ENCODE assay signal across 8 cellular contexts in the genomic region with DNA sequence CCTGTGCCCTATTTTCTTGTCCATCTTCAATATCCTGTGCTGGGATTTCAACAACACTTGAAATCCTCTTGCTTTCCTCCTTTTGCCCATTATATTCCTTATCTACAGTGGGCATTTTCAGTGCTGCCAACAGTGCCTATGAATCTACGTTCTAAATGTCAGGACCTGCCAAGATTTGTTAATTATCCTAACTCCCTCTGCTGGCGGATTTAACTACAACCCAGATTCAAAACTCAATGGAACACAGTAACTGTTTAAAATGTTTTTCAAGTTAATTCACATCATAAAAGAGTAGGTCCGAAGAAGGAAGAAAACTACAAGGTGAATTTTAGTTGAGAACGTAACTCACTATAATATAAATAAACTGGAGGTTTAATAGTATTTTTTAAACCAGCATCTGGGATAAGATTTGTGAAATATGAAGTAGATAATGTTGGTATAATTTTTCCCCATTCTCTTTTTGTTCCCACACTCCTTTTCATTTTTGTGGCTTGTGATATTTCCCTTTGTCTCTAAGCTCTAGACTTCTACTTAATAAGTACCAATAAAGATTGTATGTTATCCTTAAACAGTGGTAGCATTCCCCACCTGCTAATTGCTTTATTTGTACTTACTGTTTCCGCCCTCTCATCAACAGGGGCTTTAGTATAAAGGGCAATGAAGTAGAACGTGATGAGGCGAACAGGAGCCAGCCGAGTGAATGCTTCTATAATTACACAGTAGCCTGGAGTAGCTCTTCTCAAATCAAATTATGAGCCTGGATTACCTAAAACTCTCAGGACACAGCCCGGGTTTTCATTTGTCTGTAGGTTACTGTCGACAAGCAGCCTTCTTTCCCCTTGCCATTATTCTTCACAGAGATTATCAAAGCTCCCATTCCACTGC.
DNase-seq lines count a peak whose midpoint lies in the region; ATAC-seq, FAIRE-seq and TF ChIP-seq lines count a peak whose summit lies in the region.

No MANE protein-coding gene starts in this region.

- H4K91ac ChIP-seq in H1 (replicated peaks; ENCODE audit: insufficient read length, low read length), result no peak overlapping the region

- no peaks in the 10 kb centered on the region for H4K20me1 ChIP-seq in HCT116 (ENCODE audit: insufficient read depth)
- H4K20me1 ChIP-seq in H1 (replicated peaks in 1 of 2; ENCODE audit: control insufficient read depth in 1 of 2, insufficient read depth in 2 of 2, low read length in 2 of 2), result no peaks in the 10 kb centered on the region

- no peak overlapping the region for H4K5ac ChIP-seq in H1 (ENCODE audit: insufficient read length, low read depth, low read length)

- H3K79me2 ChIP-seq in HCT116 (ENCODE audit: insufficient read depth, low read length), result no peaks in the 10 kb centered on the region
- H3K79me2 ChIP-seq in H1 (ENCODE audit: control insufficient read depth in 1 of 2, insufficient read depth in 2 of 2, low read length in 2 of 2), result no peaks in the 10 kb centered on the region
- H3K79me2 ChIP-seq in parathyroid adenoma, result no peaks in the 10 kb centered on the region

- TF ChIP-seq RAD21 in HCT116 (IDR thresholded peaks at IDR 0.05; ENCODE audit: low read depth), result peak; percentile 74
- peak; percentile 48 to 62 for TF ChIP-seq RAD21 in H1 (IDR thresholded peaks at IDR 0.05 in 1 of 2, conservative IDR thresholded peaks at IDR 0.05 in 1 of 2; ENCODE audit: low read depth in 2 of 2, low read length in 2 of 2)

- 58% methylated on average over 10 of the region's 10 CpGs; no CpG with 5 or more reads in 1 of the 2 experiments for WGBS in H1 (ENCODE audit: extremely low coverage in 1 of 2, insufficient coverage in 1 of 2, insufficient read length in 1 of 2, insufficient replicate concordance in 2 of 2, low coverage in 1 of 2, low lambda C conversion rate in 2 of 2, missing lambda C conversion rate in 1 of 2), 2 experiments

- no peak overlapping the region for H3K4me3 Mint-ChIP-seq in activated T-cell treated with anti-CD3 and anti-CD28 coated beads, Interleukin-2, amount 50 U/mL, for 24 hours

- H3K18ac ChIP-seq in H1 (ENCODE audit: extremely low read depth, low read length), result peak overlapping the region; percentile 43; the same call in 1 of the 2 replicates

- H3K36me3 Mint-ChIP-seq in activated T-cell treated with anti-CD3 and anti-CD28 coated beads, Interleukin-2, amount 50 U/mL, for 24 hours (ENCODE audit: low read depth), result no peaks in the 10 kb centered on the region

- H3K9me3 Mint-ChIP-seq in activated T-cell treated with anti-CD3 and anti-CD28 coated beads, Interleukin-2, amount 50 U/mL, for 24 hours, result no peaks in the 10 kb centered on the region

- CTCF ChIA-PET in HCT116 (lab: Charles Lee) (interaction anchor here (1.5 kb wide), 1 partner anchor 11 kb away, joined by 3 read pairs; no protein-coding TSS in a partner anchor), H1 (lab: Charles Lee; ENCODE audit: partially characterized antibody) (interaction anchor here (0.6 to 2.2 kb wide), 28 partner anchors 8 to 664 kb away, joined by 3 to 12 read pairs (median 4); no protein-coding TSS in a partner anchor)

- no peak overlapping the region for H2BK12ac ChIP-seq in H1 (ENCODE audit: low read depth, low read length)

- RAD21 ChIA-PET in HCT116 (lab: Charles Lee; ENCODE audit: low non-redundant PET in 1 of 2, low total read pairs in 2 of 2, uncharacterized antibody in 2 of 2, unreplicated experiment in 2 of 2), result no interaction called here

- no peak overlapping the region for H2BK5ac ChIP-seq in H1 (ENCODE audit: low read depth, low read length)

- TF ChIP-seq CTCF in BE2C (IDR thresholded peaks at IDR 0.05; ENCODE audit: low read depth, low read length), result peak; percentile 63
- TF ChIP-seq CTCF in HCT116 (IDR thresholded peaks at IDR 0.05 in 2 of 3, conservative IDR thresholded peaks at IDR 0.05 in 1 of 3; ENCODE audit: borderline replicate concordance in 1 of 3, insufficient read depth in 1 of 3, low read depth in 2 of 3, low read length in 2 of 3), result peak; percentile 54 to 72 (median 55)
- peak in 2 of 3 experiments; percentile 50 to 52; a peak in 3 of 4 replicates for TF ChIP-seq CTCF in H1 (IDR thresholded peaks at IDR 0.05; ENCODE audit: control extremely low read depth in 1 of 3, insufficient read depth in 1 of 3, low read depth in 1 of 3, low read length in 3 of 3)
- TF ChIP-seq CTCF in parathyroid adenoma (IDR thresholded peaks at IDR 0.05), result peak; percentile 50

- H3K9ac ChIP-seq in HCT116 (ENCODE audit: low read length) (no peak overlapping the region), H1 (replicated peaks in 1 of 4; ENCODE audit: extremely low read depth in 1 of 4, low read depth in 3 of 4, low read length in 3 of 4) (no peak overlapping the region), parathyroid adenoma (no peak overlapping the region)

- H3K27ac ChIP-seq in HCT116 (ENCODE audit: low read depth, low read length), result no peak overlapping the region
- H3K27ac ChIP-seq in H1 (ENCODE audit: low read depth, low read length), result no peak overlapping the region
- peak overlapping the region; percentile 30 for H3K27ac ChIP-seq in parathyroid adenoma

- no peak overlapping the region for H2AK5ac ChIP-seq in H1 (ENCODE audit: low read depth, low read length)

- no peak overlapping the region for H2BK20ac ChIP-seq in H1 (ENCODE audit: low read length)

- no peaks in the 10 kb centered on the region for H3K4me1 Mint-ChIP-seq in activated T-cell treated with anti-CD3 and anti-CD28 coated beads, Interleukin-2, amount 50 U/mL, for 24 hours (ENCODE audit: low read depth)

- H4K8ac ChIP-seq in H1 (ENCODE audit: extremely low read depth, insufficient read depth, low read length), result no peak overlapping the region

- no peak overlapping the region for H3K4me2 ChIP-seq in HCT116 (ENCODE audit: low read length)
- H3K4me2 ChIP-seq in H1 (ENCODE audit: insufficient read depth in 1 of 2, low read depth in 2 of 2, low read length in 2 of 2), result no peak overlapping the region
- H3K4me2 ChIP-seq in parathyroid adenoma (ENCODE audit: low read length), result no peak overlapping the region

- H3K9me3 ChIP-seq in BE2C (no peaks in the 10 kb centered on the region), HCT116 (ENCODE audit: control insufficient read depth in 1 of 2, insufficient read depth in 1 of 2, low read depth in 1 of 2, low read length in 2 of 2) (no peaks in the 10 kb centered on the region), H1 (ENCODE audit: insufficient read depth in 2 of 2, low read depth in 1 of 2, low read length in 1 of 2) (no peaks in the 10 kb centered on the region), parathyroid adenoma (ENCODE audit: control insufficient read depth, low read length) (no peaks in the 10 kb centered on the region)

- H3K4me3 ChIP-seq in BE2C (ENCODE audit: low read depth, low read length), result peak overlapping the region; percentile 10; the same call in 1 of the 2 replicates
- H3K4me3 ChIP-seq in HCT116 (replicated peaks in 1 of 2; ENCODE audit: low read depth in 1 of 2, low read length in 2 of 2), result no peak overlapping the region
- H3K4me3 ChIP-seq in H1 (ENCODE audit: extremely low read depth in 1 of 4, insufficient read depth in 2 of 4, low read depth in 3 of 4, low read length in 4 of 4), result no peak overlapping the region
- H3K4me3 ChIP-seq in parathyroid adenoma (ENCODE audit: low read depth, low read length), result no peak overlapping the region

- BruUV-seq in HCT116 (replicated peaks; lab: Mats Ljungman, UMichigan), result no TSS peak

- POLR2A ChIA-PET in HCT116 (lab: Charles Lee) (no interaction called here), H1 (lab: Charles Lee; ENCODE audit: partially characterized antibody) (no interaction called here)

- peak; percentile 42 for DNase-seq in BE2C
- peak; percentile 40 for DNase-seq in HCT116 (ENCODE audit: low read depth, low spot score)
- peak; percentile 37 for DNase-seq in NCI-H526 treated with DMSO at 0.1 percent for 48 hours (lab: John Stamatoyannopoulos, UW)
- DNase-seq in H1 (ENCODE audit: low read depth in 1 of 2, low spot score in 2 of 2), result no peak
- no peak for DNase-seq in activated T-cell treated with anti-CD3 and anti-CD28 coated beads, Interleukin-2, amount 50 U/mL, for 24 hours
- DNase-seq in dedifferentiated amniotic fluid mesenchymal stem cell (ENCODE audit: extremely low spot score), result no peak
- no peak for DNase-seq in ecto neural progenitor cell (ENCODE audit: low spot score)

- FAIRE-seq in H1 (lab: Jason Lieb, UNC), result peak; percentile 68

- no peak overlapping the region for H2BK120ac ChIP-seq in H1 (replicated peaks; ENCODE audit: low read depth, low read length)

- H3K14ac ChIP-seq in H1 (ENCODE audit: insufficient read length), result no peak overlapping the region

- intact Hi-C loops in HCT116 (cut with micrococcal nuclease), result loop anchor here (2.0 to 5.0 kb wide), 3 partner anchors 126 to 784 kb away; no protein-coding TSS in a partner anchor

- H3K23me2 ChIP-seq in H1 (ENCODE audit: low read depth, low read length), result no peaks in the 10 kb centered on the region

- H3K27me3 Mint-ChIP-seq in activated T-cell treated with anti-CD3 and anti-CD28 coated beads, Interleukin-2, amount 50 U/mL, for 24 hours, result no peaks in the 10 kb centered on the region

- H3K36me3 ChIP-seq in BE2C, result no peaks in the 10 kb centered on the region
- H3K36me3 ChIP-seq in HCT116 (ENCODE audit: control insufficient read depth in 1 of 2, insufficient read depth in 2 of 2, low read length in 2 of 2), result no peaks in the 10 kb centered on the region
- H3K36me3 ChIP-seq in H1 (ENCODE audit: control insufficient read depth in 2 of 4, insufficient read depth in 4 of 4, low read length in 3 of 4), result no peaks in the 10 kb centered on the region
- H3K36me3 ChIP-seq in parathyroid adenoma (ENCODE audit: control insufficient read depth, insufficient read depth, low read length), result no peaks in the 10 kb centered on the region

- no peak for TF ChIP-seq POLR2A in HCT116 (IDR thresholded peaks at IDR 0.05; ENCODE audit: borderline replicate concordance, extremely low read depth, insufficient read depth, insufficient read length)
- TF ChIP-seq POLR2A in H1 (IDR thresholded peaks at IDR 0.05; ENCODE audit: control extremely low read depth in 1 of 2, low read depth in 2 of 2, low read length in 2 of 2), result no peak

- no peak overlapping the region for H3K4ac ChIP-seq in H1 (replicated peaks; ENCODE audit: insufficient read length, low read depth, low read length)

- H2AFZ ChIP-seq in HCT116 (ENCODE audit: low read depth, low read length, poor library complexity, severe bottlenecking) (peak overlapping the region; percentile 55), H1 (ENCODE audit: low read length) (no peak overlapping the region), parathyroid adenoma (peak overlapping the region; percentile 79)

- peaks cover 8% of the 10 kb centered on the region; the same call in 1 of the 2 replicates for H3K4me1 ChIP-seq in BE2C
- no peaks in the 10 kb centered on the region for H3K4me1 ChIP-seq in HCT116 (ENCODE audit: control insufficient read depth in 1 of 2, insufficient read depth in 2 of 2, low read length in 2 of 2)
- peaks cover 0 to 4% (median 0%) of the 10 kb centered on the region in 4 experiments; a peak in 2 of 7 replicates for H3K4me1 ChIP-seq in H1 (replicated peaks in 1 of 4; ENCODE audit: control insufficient read depth in 3 of 4, insufficient read depth in 4 of 4, low read length in 3 of 4)
- peaks cover 23% of the 10 kb centered on the region for H3K4me1 ChIP-seq in parathyroid adenoma

- H3K23ac ChIP-seq in H1 (ENCODE audit: insufficient read length), result no peak overlapping the region

- H2BK15ac ChIP-seq in H1 (ENCODE audit: low read length), result no peak overlapping the region

- no peak overlapping the region for H3K56ac ChIP-seq in H1 (replicated peaks; ENCODE audit: insufficient read length, low read depth, low read length)

- no peak overlapping the region for H3K27ac Mint-ChIP-seq in activated T-cell treated with anti-CD3 and anti-CD28 coated beads, Interleukin-2, amount 50 U/mL, for 24 hours

- no peaks in the 10 kb centered on the region for H3K79me1 ChIP-seq in H1 (ENCODE audit: low read depth, low read length)

- no peaks in the 10 kb centered on the region for H3K9me2 ChIP-seq in HCT116 (ENCODE audit: insufficient read depth)

- no peak for TF ChIP-seq EP300 in H1 (IDR thresholded peaks at IDR 0.05; ENCODE audit: borderline replicate concordance in 1 of 2, low read depth in 2 of 2, low read length in 2 of 2)

- H3K27me3 ChIP-seq in BE2C (no peaks in the 10 kb centered on the region), HCT116 (ENCODE audit: insufficient read depth, low read length) (no peaks in the 10 kb centered on the region), H1 (replicated peaks in 1 of 4; ENCODE audit: control insufficient read depth in 3 of 4, extremely low read depth in 1 of 4, insufficient read depth in 3 of 4, low read length in 3 of 4) (no peaks in the 10 kb centered on the region), parathyroid adenoma (ENCODE audit: control insufficient read depth, insufficient read depth, low read length) (no peaks in the 10 kb centered on the region)

- ATAC-seq in HCT116, result peak; percentile 85

Comparison
In these comparisons a context has a peak if more than half of its experiments do, and no peak if none do; other contexts are left out.
1. DNase-seq: peak in BE2C (single experiment), HCT116 (single experiment) and NCI-H526 treated with DMSO at 0.1 percent for 48 hours (single experiment); none in H1 (0 of 2), activated T-cell treated with anti-CD3 and anti-CD28 coated beads, Interleukin-2, amount 50 U/mL, for 24 hours (single experiment), dedifferentiated amniotic fluid mesenchymal stem cell (single experiment) and ecto neural progenitor cell (single experiment).
2. Peak in every context shown above with its lines, with median percentiles within 50 percentile points of each other: CTCF ChIP-seq.